Comparison of ENCODE assay signal across 14 cellular contexts in genomic region chr5:56056875-56057274, GRCh38.
DNase-seq lines count a peak whose midpoint lies in the region; ATAC-seq, FAIRE-seq and TF ChIP-seq lines count a peak whose summit lies in the region.
"Had no signal": no experiment of that assay in that cellular context is flagged by ENCODE, and none has a peak within 500 bp of the region (broad histone marks: within the 10 kb centered on the region; RNA-seq: fewer than 3 reads in every experiment).

No MANE protein-coding gene starts in this region.

- peak overlapping the region; percentile 57 for H3K4me3 ChIP-seq in OCI-LY3 (ENCODE audit: low read length)
- no peak overlapping the region for H3K4me3 ChIP-seq in testis
- H3K4me3 ChIP-seq: thyroid gland had no signal

- peak overlapping the region; percentile 75 for H3K4me2 ChIP-seq in OCI-LY3 (ENCODE audit: low read length)

- TF ChIP-seq POLR2A in GM12891 (IDR thresholded peaks at IDR 0.05; ENCODE audit: low read depth, low read length) (no peak), testis (IDR thresholded peaks at IDR 0.05) (no peak)

- peaks cover 27% of the 10 kb centered on the region for H3K4me1 ChIP-seq in OCI-LY3 (ENCODE audit: low read length)
- peaks cover 13% of the 10 kb centered on the region for H3K4me1 ChIP-seq in testis

- no peak for FAIRE-seq in GM12891 (lab: Jason Lieb, UNC)
- FAIRE-seq: kidney had no signal

- peak; percentile 80 for ATAC-seq in GM19395 (IDR thresholded peaks at IDR 0.05; ENCODE audit: unreplicated experiment)
- ATAC-seq in HG02885 (IDR thresholded peaks at IDR 0.05; ENCODE audit: poor library complexity, unreplicated experiment): peak; percentile 72
- ATAC-seq: Right ventricle myocardium inferior had no signal

- no peaks in the 10 kb centered on the region for H4K20me1 ChIP-seq in OCI-LY3 (ENCODE audit: insufficient read depth, low read length)

- TF ChIP-seq CTCF in OCI-LY3 (IDR thresholded peaks at IDR 0.05; ENCODE audit: low read depth, low read length): no peak
- no peak for TF ChIP-seq CTCF in testis (IDR thresholded peaks at IDR 0.05)

- no peak for DNase-seq in GM12891 (ENCODE audit: insufficient read length, low spot score)
- DNase-seq in testis: no peak
- DNase-seq in COLO668 (lab: John Stamatoyannopoulos, UW; ENCODE audit: unreplicated experiment): no peak
- DNase-seq in NCI-H128 (lab: John Stamatoyannopoulos, UW; ENCODE audit: unreplicated experiment): no peak
- DNase-seq in DMS79 treated with DMSO at 0.1 percent for 48 hours (lab: John Stamatoyannopoulos, UW): no peak
- DNase-seq: activated CD8-positive, alpha-beta memory T cell treated with anti-CD3 and anti-CD28 coated beads for 24 hours; kidney; NCI-H345; stimulated activated CD4-positive, alpha-beta T cell treated with anti-CD3 and anti-CD28 coated beads, Interleukin-4, amount 100 ng/mL, for 4 hours; thyroid gland had no signal

- H3K27me3 ChIP-seq in OCI-LY3 (ENCODE audit: low read depth, low read length) (peaks cover 26% of the 10 kb centered on the region), testis (no peaks in the 10 kb centered on the region)
- H3K27me3 ChIP-seq: thyroid gland had no signal

- intact Hi-C loops in testis (cut with DNase I; ENCODE audit: low total_unique reads): no loop called here

- no peak overlapping the region for H3K9ac ChIP-seq in OCI-LY3 (ENCODE audit: low read length)

- no peak overlapping the region for H2AFZ ChIP-seq in OCI-LY3 (ENCODE audit: low read depth, low read length)

- H3K27ac ChIP-seq in OCI-LY3 (ENCODE audit: low read length) (no peak overlapping the region), testis (no peak overlapping the region)
- H3K27ac ChIP-seq: thyroid gland had no signal

- H3K9me3 ChIP-seq in OCI-LY3 (ENCODE audit: insufficient read depth, low read length) (no peaks in the 10 kb centered on the region), testis (no peaks in the 10 kb centered on the region)
- H3K9me3 ChIP-seq: thyroid gland had no signal

- no peaks in the 10 kb centered on the region for H3K79me2 ChIP-seq in OCI-LY3 (ENCODE audit: low read length)

- 91 to 96% methylated on average over 2 of the region's 2 CpGs for WGBS in testis, 2 donors

- H3K36me3 ChIP-seq in OCI-LY3 (replicated peaks; ENCODE audit: low read depth, low read length) (no peaks in the 10 kb centered on the region), testis (ENCODE audit: low read depth, missing control alignments) (no peaks in the 10 kb centered on the region)
- H3K36me3 ChIP-seq: thyroid gland had no signal

TF ChIP-seq in GM12891, 5 proteins besides CTCF, POLR2A, EP300 and RAD21:
- TF ChIP-seq PAX5 (IDR thresholded peaks at IDR 0.05; ENCODE audit: insufficient read depth, low read length, severe bottlenecking): no peak
- TF ChIP-seq POLR2AphosphoS5 (IDR thresholded peaks at IDR 0.05; ENCODE audit: low read depth, low read length): no peak
- TF ChIP-seq SPI1 (IDR thresholded peaks at IDR 0.05; ENCODE audit: low read depth, low read length): peak; percentile 78
- TF ChIP-seq POU2F2 (IDR thresholded peaks at IDR 0.05; ENCODE audit: low read depth, low read length): no peak
- no peak for TF ChIP-seq TAF1 (IDR thresholded peaks at IDR 0.05; ENCODE audit: low read depth, low read length)
